Comparison of ENCODE assay signal across 8 cellular contexts in genomic region chr1:39102537-39103320, GRCh38.
DNase-seq lines count a peak whose midpoint lies in the region; ATAC-seq and TF ChIP-seq lines count a peak whose summit lies in the region.

No MANE protein-coding gene starts in this region.

- H3K27ac Mint-ChIP-seq in activated CD8-positive, alpha-beta T cell treated with anti-CD3 and anti-CD28 coated beads, Interleukin-2, amount 10 ng/mL, durations not matched to agents 7 days and 5 days = no peak overlapping the region
- H3K27ac Mint-ChIP-seq in nephron progenitor cell = peak overlapping the region; percentile 4

- peaks cover 7% of the 10 kb centered on the region for H3K27me3 Mint-ChIP-seq in activated CD8-positive, alpha-beta T cell treated with anti-CD3 and anti-CD28 coated beads, Interleukin-2, amount 10 ng/mL, durations not matched to agents 7 days and 5 days (ENCODE audit: low read depth)
- H3K27me3 Mint-ChIP-seq in nephron progenitor cell (ENCODE audit: low read depth, poor library complexity) = no peaks in the 10 kb centered on the region

- no peaks in the 10 kb centered on the region for H3K36me3 Mint-ChIP-seq in activated CD8-positive, alpha-beta T cell treated with anti-CD3 and anti-CD28 coated beads, Interleukin-2, amount 10 ng/mL, durations not matched to agents 7 days and 5 days (ENCODE audit: low read depth)
- no peaks in the 10 kb centered on the region for H3K36me3 Mint-ChIP-seq in nephron progenitor cell (ENCODE audit: low read depth)

- POLR2A ChIA-PET in activated CD8-positive, alpha-beta T cell treated with anti-CD3 and anti-CD28 coated beads, Interleukin-2, amount 10 ng/mL, durations not matched to agents 7 days and 5 days (lab: Charles Lee) = no interaction called here

- no peaks in the 10 kb centered on the region for H3K9me3 Mint-ChIP-seq in activated CD8-positive, alpha-beta T cell treated with anti-CD3 and anti-CD28 coated beads, Interleukin-2, amount 10 ng/mL, durations not matched to agents 7 days and 5 days (ENCODE audit: insufficient read depth)
- H3K9me3 Mint-ChIP-seq in nephron progenitor cell = no peaks in the 10 kb centered on the region

- ATAC-seq in HG03095 (IDR thresholded peaks at IDR 0.05; ENCODE audit: unreplicated experiment) = peak; percentile 31
- ATAC-seq in activated CD8-positive, alpha-beta T cell treated with anti-CD3 and anti-CD28 coated beads, Interleukin-2, amount 10 ng/mL, durations not matched to agents 7 days and 5 days = peak; percentile 27

- H3K4me1 Mint-ChIP-seq in activated CD8-positive, alpha-beta T cell treated with anti-CD3 and anti-CD28 coated beads, Interleukin-2, amount 10 ng/mL, durations not matched to agents 7 days and 5 days (ENCODE audit: low read depth) = peaks cover 30% of the 10 kb centered on the region
- H3K4me1 Mint-ChIP-seq in nephron progenitor cell = peaks cover 42% of the 10 kb centered on the region

- DNase-seq in EH (ENCODE audit: low read depth) (peak; percentile 85), NCI-H510A treated with DMSO at 0.1 percent for 48 hours (lab: John Stamatoyannopoulos, UW) (peak; percentile 100), fibroblast of the conjunctiva (ENCODE audit: low read depth) (peak; percentile 69), nephron progenitor cell (peak; percentile 26), GOT3 (lab: John Stamatoyannopoulos, UW) (no peak)
- peak; percentile 62 for DNase-seq in activated CD8-positive, alpha-beta T cell treated with anti-CD3 and anti-CD28 coated beads, Interleukin-2, amount 10 ng/mL, durations not matched to agents 7 days and 5 days
- no peak for DNase-seq in activated effector memory CD4-positive, alpha-beta T cell treated with Interleukin-2 at 50 U/mL for 16 hours

- H3K4me3 Mint-ChIP-seq in activated CD8-positive, alpha-beta T cell treated with anti-CD3 and anti-CD28 coated beads, Interleukin-2, amount 10 ng/mL, durations not matched to agents 7 days and 5 days = no peak overlapping the region
- peak overlapping the region; percentile 85 for H3K4me3 Mint-ChIP-seq in nephron progenitor cell

- TF ChIP-seq CTCF in nephron progenitor cell (IDR thresholded peaks at IDR 0.05) = peak; percentile 63

- CTCF ChIA-PET in activated CD8-positive, alpha-beta T cell treated with anti-CD3 and anti-CD28 coated beads, Interleukin-2, amount 10 ng/mL, durations not matched to agents 7 days and 5 days (lab: Charles Lee) = interaction anchor here (0.7 to 10.7 kb wide), 9 partner anchors 9 to 436 kb away, joined by 3 to 283 read pairs (median 4); no protein-coding TSS in a partner anchor

Comparison
In these comparisons a context has a peak if more than half of its experiments do, and no peak if none do; other contexts are left out.
1. DNase-seq: peak in EH (single experiment), NCI-H510A treated with DMSO at 0.1 percent for 48 hours (single experiment), activated CD8-positive, alpha-beta T cell treated with anti-CD3 and anti-CD28 coated beads, Interleukin-2, amount 10 ng/mL, durations not matched to agents 7 days and 5 days (single experiment), fibroblast of the conjunctiva (single experiment) and nephron progenitor cell (single experiment); none in GOT3 (single experiment) and activated effector memory CD4-positive, alpha-beta T cell treated with Interleukin-2 at 50 U/mL for 16 hours (single experiment).